In the genomic region with DNA sequence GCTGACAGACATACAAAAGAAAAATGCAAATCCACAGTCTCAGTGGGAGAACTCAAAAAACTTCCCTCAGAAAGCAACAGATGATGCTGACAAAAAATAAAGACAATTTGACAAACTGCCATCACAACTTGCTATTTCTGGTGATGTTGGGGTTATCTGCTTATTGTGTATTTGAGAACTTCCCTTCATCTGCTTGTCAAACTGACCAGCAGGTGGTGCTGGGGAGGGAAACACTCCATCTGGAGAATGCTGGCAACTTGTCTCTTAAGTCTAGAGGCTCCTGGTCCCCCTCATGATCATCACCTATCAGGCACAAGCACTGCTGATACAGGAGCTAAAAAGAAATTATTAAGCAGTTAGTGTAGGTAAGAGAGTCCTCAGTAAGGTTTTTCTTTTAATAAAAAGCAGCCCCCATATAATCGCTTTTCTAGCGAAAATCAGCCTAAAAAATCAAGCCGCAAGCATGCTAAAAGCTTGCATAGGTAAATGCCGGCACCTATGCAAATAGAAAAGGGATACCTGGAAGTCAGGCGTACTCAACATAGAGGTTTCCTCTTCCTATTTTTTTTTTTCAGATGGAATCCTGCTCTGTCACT, we compare ENCODE assay signal across 7 cellular contexts. TPM values are rescaled to one million over a fixed set of nuclear protein-coding genes. Genes with fewer than 3 reads are reported as not detected.
DNase-seq lines count a peak whose midpoint lies in the region; ATAC-seq and TF ChIP-seq lines count a peak whose summit lies in the region.

No MANE protein-coding gene starts in this region.

- no peaks in the 10 kb centered on the region for H3K36me3 Mint-ChIP-seq in activated naive CD4-positive, alpha-beta T cell treated with anti-CD3 and anti-CD28 coated beads for 36 hours (ENCODE audit: low read depth)

- no peak overlapping the region for H3K4me3 Mint-ChIP-seq in activated naive CD4-positive, alpha-beta T cell treated with anti-CD3 and anti-CD28 coated beads for 36 hours

- no peak overlapping the region for H3K27ac Mint-ChIP-seq in activated naive CD4-positive, alpha-beta T cell treated with anti-CD3 and anti-CD28 coated beads for 36 hours

- H3K27me3 ChIP-seq in SJSA1 (replicated peaks) (no peaks in the 10 kb centered on the region), left ventricle myocardium inferior (ENCODE audit: low read depth) (peaks cover 45% of the 10 kb centered on the region)

- ATAC-seq in HG03159 (IDR thresholded peaks at IDR 0.05; ENCODE audit: unreplicated experiment) = peak; percentile 46

- CTCF ChIA-PET in activated naive CD4-positive, alpha-beta T cell treated with anti-CD3 and anti-CD28 coated beads for 36 hours (lab: Charles Lee) = interaction anchor here (0.8 to 6.5 kb wide), 9 partner anchors 10 to 64 kb away, joined by 3 to 57 read pairs (median 4); a partner anchor contains a TSS

- peaks cover 5% of the 10 kb centered on the region for H3K4me1 Mint-ChIP-seq in activated naive CD4-positive, alpha-beta T cell treated with anti-CD3 and anti-CD28 coated beads for 36 hours (ENCODE audit: low read depth)

- peaks cover 21% of the 10 kb centered on the region for H3K27me3 Mint-ChIP-seq in activated naive CD4-positive, alpha-beta T cell treated with anti-CD3 and anti-CD28 coated beads for 36 hours (ENCODE audit: low read depth)

- DNase-seq in SJSA1 (ENCODE audit: low read depth in 1 of 2, low spot score in 2 of 2) = peak; percentile 48 to 57
- DNase-seq in activated naive CD4-positive, alpha-beta T cell treated with anti-CD3 and anti-CD28 coated beads for 36 hours = peak; percentile 79
- peak; percentile 41 for DNase-seq in left ventricle myocardium inferior
- DNase-seq in stimulated activated CD4-positive, alpha-beta T cell treated with anti-CD3 and anti-CD28 coated beads, Interleukin-12 subunit alpha, Interleukin-12 subunit beta, amount 100 ng/mL, for 24 hours (ENCODE audit: low read depth in 2 of 2) = peak; percentile 40 to 57
- no peak for DNase-seq in NCI-H774 (lab: John Stamatoyannopoulos, UW)

- H3K9me3 ChIP-seq in SJSA1 (replicated peaks) (no peaks in the 10 kb centered on the region), left ventricle myocardium inferior (replicated peaks) (no peaks in the 10 kb centered on the region)

- no peaks in the 10 kb centered on the region for H3K9me3 Mint-ChIP-seq in activated naive CD4-positive, alpha-beta T cell treated with anti-CD3 and anti-CD28 coated beads for 36 hours

- intact Hi-C loops in activated naive CD4-positive, alpha-beta T cell treated with anti-CD3 and anti-CD28 coated beads for 36 hours (cut with micrococcal nuclease) = loop anchor here (1.0 kb wide), 2 partner anchors 39 to 61 kb away; no protein-coding TSS in a partner anchor
- intact Hi-C loops in left ventricle myocardium inferior (cut with micrococcal nuclease) = loop anchor here (10.0 kb wide), 1 partner anchor 58 kb away; no protein-coding TSS in a partner anchor

- H3K4me3 ChIP-seq in SJSA1 = no peak overlapping the region
- no peak overlapping the region for H3K4me3 ChIP-seq in left ventricle myocardium inferior

- H3K36me3 ChIP-seq in SJSA1 = no peaks in the 10 kb centered on the region
- no peaks in the 10 kb centered on the region for H3K36me3 ChIP-seq in left ventricle myocardium inferior

- no peaks in the 10 kb centered on the region for H3K4me1 ChIP-seq in SJSA1 (replicated peaks)
- H3K4me1 ChIP-seq in left ventricle myocardium inferior = peaks cover 6% of the 10 kb centered on the region

- TF ChIP-seq CTCF in GM12872 (IDR thresholded peaks at IDR 0.05; ENCODE audit: insufficient read depth, low read depth, low read length) (peak; percentile 73), left ventricle myocardium inferior (IDR thresholded peaks at IDR 0.05; ENCODE audit: borderline replicate concordance) (peak; percentile 75)

- H3K27ac ChIP-seq in SJSA1 = no peak overlapping the region
- H3K27ac ChIP-seq in left ventricle myocardium inferior (replicated peaks) = no peak overlapping the region

RNA-seq across cellular contexts. Expression of a gene that starts 9.8 kb away (rescaled TPM):
- 59.0 and 69.5 TPM in 2 replicates for total RNA-seq in SJSA1 (2014; rRNA removed; shearing (Covaris generic))
- 10 to 100 TPM; 21.6 to 22.6 TPM for total RNA-seq in activated naive CD4-positive, alpha-beta T cell treated with anti-CD3 and anti-CD28 coated beads for 36 hours
- 1.1 TPM for total RNA-seq in left ventricle myocardium inferior

RNA-seq across cellular contexts. Expression of a gene that starts 11.1 kb away (rescaled TPM):
- not detected in 2 replicates for total RNA-seq in SJSA1 (2014; rRNA removed; shearing (Covaris generic))
- total RNA-seq in activated naive CD4-positive, alpha-beta T cell treated with anti-CD3 and anti-CD28 coated beads for 36 hours = not detected
- total RNA-seq in left ventricle myocardium inferior = not detected

RNA-seq across cellular contexts. Expression of a gene that starts 45.4 kb away (rescaled TPM):
- total RNA-seq in SJSA1 (2014; rRNA removed; shearing (Covaris generic)) = 70.0 and 108 TPM in 2 replicates
- total RNA-seq in activated naive CD4-positive, alpha-beta T cell treated with anti-CD3 and anti-CD28 coated beads for 36 hours = 10 to 100 TPM; 98.3 to 99.4 TPM
- 9.6 TPM for total RNA-seq in left ventricle myocardium inferior

Comparison
In these comparisons a context has a peak if more than half of its experiments do, and no peak if none do; other contexts are left out.
1. RNA of a gene that starts 9.8 kb away (total RNA-seq): 59.0 to 69.5 TPM in SJSA1 and 21.6 to 22.6 TPM in activated naive CD4-positive, alpha-beta T cell treated with anti-CD3 and anti-CD28 coated beads for 36 hours; 1.1 TPM in left ventricle myocardium inferior (single experiment); every median in the first group is over 10 times any median in the second.